In the genomic region with DNA sequence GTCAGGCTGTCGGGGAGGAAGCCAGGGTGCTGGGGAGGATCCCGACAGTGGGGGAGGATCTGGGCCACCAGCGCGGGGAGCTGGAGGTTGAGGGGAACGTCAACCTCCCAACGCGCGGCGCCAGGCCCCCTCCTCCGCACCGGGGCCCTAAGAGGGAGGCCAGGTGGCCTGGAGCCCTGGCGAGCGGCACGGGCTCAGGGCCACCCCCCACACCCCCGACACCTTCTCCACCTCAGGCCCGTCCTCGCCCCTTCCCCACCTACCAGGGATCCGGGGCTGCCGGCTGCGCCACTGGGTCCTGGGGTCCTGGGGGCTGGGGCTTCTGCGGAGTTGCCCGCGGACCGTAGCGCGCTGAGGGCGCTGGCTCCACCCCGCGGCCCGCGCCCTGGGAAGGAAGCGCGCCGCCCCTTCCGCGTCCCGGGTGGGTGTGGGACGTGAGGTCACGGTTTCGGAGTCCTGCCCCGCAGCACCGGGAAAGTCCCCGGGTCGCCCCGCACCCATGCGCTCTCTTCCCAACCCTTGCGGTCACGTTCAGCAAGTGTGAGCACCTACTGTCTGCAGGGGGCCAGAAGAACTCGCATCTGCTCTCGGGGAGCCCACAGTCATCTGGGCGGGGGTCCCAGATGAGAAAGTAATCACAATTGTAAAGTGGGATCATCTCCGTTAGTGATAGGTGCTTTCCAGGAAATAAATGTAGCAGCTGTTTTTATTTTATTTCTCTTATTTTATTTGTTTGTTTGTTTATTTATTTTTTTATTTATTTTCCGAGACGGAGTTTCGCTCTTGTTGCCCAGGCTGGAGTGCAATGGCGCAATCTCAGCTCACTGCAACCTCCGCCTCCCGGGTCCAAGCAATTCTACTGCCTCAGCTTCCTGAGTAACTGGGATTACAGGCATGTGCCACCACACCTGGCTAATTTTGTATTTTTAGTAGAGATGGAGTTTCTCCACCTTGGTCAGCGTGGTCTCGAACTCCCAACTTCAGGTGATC, we compare ENCODE assay signal across 8 cellular contexts. TPM values are rescaled to one million over a fixed set of nuclear protein-coding genes. Genes with fewer than 3 reads are reported as not detected.
A peak's percentile ranks its signal among the peaks of the same experiment; 100 is the strongest.
DNase-seq lines count a peak whose midpoint lies in the region; ATAC-seq and TF ChIP-seq lines count a peak whose summit lies in the region.

Gene TICAM1 (minus strand): TSS at position 362 of the 990 bp plus-strand sequence. CDS start 13,335 bp downstream, outside the sequence.

- TF ChIP-seq CTCF in ovary (IDR thresholded peaks at IDR 0.05), result no peak
- no peak for TF ChIP-seq CTCF in tibial artery (IDR thresholded peaks at IDR 0.05)

- H3K27me3 ChIP-seq in ovary (no peaks in the 10 kb centered on the region), tibial artery (no peaks in the 10 kb centered on the region)

- 4 to 6% (median 4%) methylated on average over 48 to 60 of the region's 60 CpGs for WGBS in ovary, 3 donors

- H3K4me1 ChIP-seq in ovary (ENCODE audit: insufficient read depth), result peaks cover 2% of the 10 kb centered on the region
- peaks cover 0 to 28% (median 18%) of the 10 kb centered on the region in 4 donors for H3K4me1 ChIP-seq in tibial artery

- ATAC-seq in HG02885 (IDR thresholded peaks at IDR 0.05; ENCODE audit: poor library complexity, unreplicated experiment), result peak; percentile 78

- no peak for TF ChIP-seq EP300 in ovary (IDR thresholded peaks at IDR 0.05)

- intact Hi-C loops in ovary (cut with DNase I), result no loop called here
- intact Hi-C loops in tibial artery (cut with DNase I; ENCODE audit: low total_unique reads), result no loop called here

- peak within 1 kb of the TSS; percentile 85 for H3K4me3 ChIP-seq in ovary
- peak within 1 kb of the TSS; percentile 82 to 83 for H3K4me3 ChIP-seq in tibial artery

- peak; percentile 71 for DNase-seq in DMS 273 (lab: John Stamatoyannopoulos, UW; ENCODE audit: unreplicated experiment)
- DNase-seq in DMS 273 treated with DMSO at 0.1 percent for 48 hours (lab: John Stamatoyannopoulos, UW), result no peak
- DNase-seq in activated naive CD4-positive, alpha-beta T cell (lab: John Stamatoyannopoulos, UW), result peak; percentile 33 to 64 (median 42)
- peak; percentile 73 for DNase-seq in glomerular visceral epithelial cell (ENCODE audit: extremely low spot score)
- DNase-seq in ovary, result peak; percentile 61 to 78 (median 66)
- DNase-seq in tibial artery, result peak; percentile 69 to 88

- TF ChIP-seq POLR2A in Raji (IDR thresholded peaks at IDR 0.05; ENCODE audit: insufficient read depth, low read depth, low read length) (peak; percentile 75), ovary (IDR thresholded peaks at IDR 0.05) (peak; percentile 70)

- H3K36me3 ChIP-seq in ovary, result no peaks in the 10 kb centered on the region
- no peaks in the 10 kb centered on the region for H3K36me3 ChIP-seq in tibial artery

- H3K9me3 ChIP-seq in ovary, result no peaks in the 10 kb centered on the region
- H3K9me3 ChIP-seq in tibial artery, result no peaks in the 10 kb centered on the region

- peak within 1 kb of the TSS; percentile 79 to 92 for H3K27ac ChIP-seq in ovary
- H3K27ac ChIP-seq in tibial artery, result peak within 1 kb of the TSS; percentile 95 to 96

RNA-seq across cellular contexts. Expression of gene TICAM1, which starts in this region (rescaled TPM):
- total RNA-seq in ovary, result 10 to 100 TPM in 2 of 7 donors, 1 to 10 TPM in 5; 3.6 to 13.3 (median 9.6) TPM
- 1 to 10 TPM; 2.5 to 7.8 TPM for polyA plus RNA-seq in ovary
